Comparison of ENCODE assay signal across 26 cellular contexts in the genomic region with DNA sequence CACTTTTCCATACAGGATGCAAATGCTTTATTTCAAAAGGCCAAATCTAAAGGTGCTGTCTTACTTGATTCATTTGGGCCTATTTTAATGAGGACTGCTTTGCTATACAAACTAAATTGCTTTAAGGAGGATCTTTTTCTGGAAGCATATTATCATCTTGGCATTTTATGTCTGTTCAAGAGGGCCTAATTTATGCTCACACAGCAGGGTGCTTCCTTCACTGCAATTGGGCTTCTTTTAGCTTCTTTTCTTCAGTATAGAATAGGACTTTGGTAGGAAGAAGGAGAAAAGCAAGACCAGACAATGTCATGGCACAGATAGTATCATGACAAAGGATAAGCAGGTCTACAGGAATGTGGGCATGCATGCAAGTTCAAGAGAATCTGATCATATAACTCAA.
"Had no signal": no experiment of that assay in that cellular context is flagged by ENCODE, and none has a peak within 500 bp of the region (broad histone marks: within the 10 kb centered on the region; RNA-seq: fewer than 3 reads in every experiment).

No MANE protein-coding gene starts in this region.

- H3K27me3 ChIP-seq: gastrocnemius medialis, neutrophil, pancreas, right atrium auricular region, suprapubic skin, vagina had no signal

- H3K9me3 Mint-ChIP-seq: dendritic cell treated with granulocyte-macrophage colony-stimulating factor and Interleukin-4, amounts not matched to agents 40 ng/mL and 50 ng/mL, for 4 days; endodermal cell; nephron progenitor cell; stimulated activated naive CD8-positive, alpha-beta T cell treated with anti-CD3 and anti-CD28 coated beads, Interleukin-15, amount 100 ng/mL, for 72 hours had no signal

- H3K36me3 Mint-ChIP-seq: memory B cell; naive thymus-derived CD8-positive, alpha-beta T cell had no signal

- H3K27me3 Mint-ChIP-seq: dendritic cell treated with granulocyte-macrophage colony-stimulating factor and Interleukin-4, amounts not matched to agents 40 ng/mL and 50 ng/mL, for 4 days; memory B cell; naive thymus-derived CD8-positive, alpha-beta T cell; progenitor cell of endocrine pancreas; stimulated activated naive CD8-positive, alpha-beta T cell treated with anti-CD3 and anti-CD28 coated beads, Interleukin-15, amount 100 ng/mL, for 72 hours had no signal

- H3K4me3 ChIP-seq: gastrocnemius medialis, lung, pancreas, right atrium auricular region, smooth muscle cell, suprapubic skin, vagina had no signal

- H3K27ac Mint-ChIP-seq: dendritic cell treated with granulocyte-macrophage colony-stimulating factor and Interleukin-4, amounts not matched to agents 40 ng/mL and 50 ng/mL, for 4 days; endodermal cell; memory B cell; naive thymus-derived CD8-positive, alpha-beta T cell; progenitor cell of endocrine pancreas; stimulated activated naive CD8-positive, alpha-beta T cell treated with anti-CD3 and anti-CD28 coated beads, Interleukin-15, amount 100 ng/mL, for 72 hours had no signal

- H3K9me3 ChIP-seq: gastrocnemius medialis, neutrophil, pancreas, right atrium auricular region, suprapubic skin, vagina had no signal

- H3K4me1 Mint-ChIP-seq: memory B cell; naive thymus-derived CD8-positive, alpha-beta T cell; stimulated activated naive CD8-positive, alpha-beta T cell treated with anti-CD3 and anti-CD28 coated beads, Interleukin-15, amount 100 ng/mL, for 72 hours had no signal

- DNase-seq: effector CD8-positive, alpha-beta T cell; endodermal cell; foreskin fibroblast; gastrocnemius medialis; head of caudate nucleus; kidney; midbrain; naive thymus-derived CD8-positive, alpha-beta T cell; nephron progenitor cell; pancreas; stimulated activated CD4-positive, alpha-beta T cell treated with anti-CD3 and anti-CD28 coated beads, Interleukin-12 subunit alpha, Interleukin-12 subunit beta, amount 100 ng/mL, for 4 hours; stimulated activated CD4-positive, alpha-beta T cell treated with anti-CD3 and anti-CD28 coated beads, Interleukin-1b, Interleukin-23, amount 100 ng/mL, for 48 hours; stimulated activated CD4-positive, alpha-beta T cell treated with anti-CD3 and anti-CD28 coated beads, Interleukin-4, amount 100 ng/mL, for 1 hour; stimulated activated CD8-positive, alpha-beta memory T cell treated with anti-CD3 and anti-CD28 coated beads, Interleukin-4, amount 100 ng/mL, for 48 hours; stimulated activated naive CD4-positive, alpha-beta T cell; stimulated activated naive CD8-positive, alpha-beta T cell treated with anti-CD3 and anti-CD28 coated beads, Interleukin-15, amount 100 ng/mL, for 72 hours; trophoblast cell had no signal

- H3K36me3 ChIP-seq: gastrocnemius medialis, neutrophil, pancreas, right atrium auricular region, suprapubic skin, vagina had no signal

- H3K4me3 Mint-ChIP-seq: dendritic cell treated with granulocyte-macrophage colony-stimulating factor and Interleukin-4, amounts not matched to agents 40 ng/mL and 50 ng/mL, for 4 days; endodermal cell; memory B cell; naive thymus-derived CD8-positive, alpha-beta T cell; nephron progenitor cell; stimulated activated naive CD8-positive, alpha-beta T cell treated with anti-CD3 and anti-CD28 coated beads, Interleukin-15, amount 100 ng/mL, for 72 hours had no signal
